19 cellular contexts compared by ENCODE assay signal in the genomic region with DNA sequence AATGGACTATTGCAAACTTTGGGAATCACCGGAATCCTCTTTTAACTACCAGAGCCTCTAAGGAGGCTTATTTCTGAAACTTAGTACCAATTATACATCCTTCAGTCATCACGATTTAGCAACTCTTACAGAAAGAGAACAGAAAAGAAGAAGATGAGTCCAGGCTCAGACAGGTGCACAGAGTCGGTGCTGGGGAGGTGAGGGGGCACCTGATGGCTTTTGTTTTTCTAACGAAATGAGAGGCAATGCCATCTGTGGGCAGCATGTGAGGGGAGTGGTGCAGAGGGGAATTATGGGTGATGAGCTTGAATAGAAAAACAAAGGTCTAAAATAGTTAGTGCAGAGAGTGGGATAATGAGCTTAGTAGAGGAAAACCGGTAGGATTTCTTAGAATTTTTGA.
"Had no signal": no experiment of that assay in that cellular context is flagged by ENCODE, and none has a peak within 500 bp of the region (broad histone marks: within the 10 kb centered on the region; RNA-seq: fewer than 3 reads in every experiment).

No MANE protein-coding gene starts in this region.

- H3K4me3 Mint-ChIP-seq: natural killer cell had no signal

- H2AFZ ChIP-seq: parathyroid adenoma had no signal

- H3K4me1 Mint-ChIP-seq: natural killer cell had no signal

- H3K27ac Mint-ChIP-seq: natural killer cell, progenitor cell of endocrine pancreas had no signal

- H3K27me3 Mint-ChIP-seq: memory B cell had no signal

- H3K9me3 ChIP-seq: right lobe of liver, stomach, thyroid gland, vagina had no signal

- H3K4me3 ChIP-seq: dorsolateral prefrontal cortex, lung, right lobe of liver, stomach, thyroid gland, vagina had no signal

- H3K36me3 Mint-ChIP-seq: memory B cell, natural killer cell had no signal

- H3K27me3 ChIP-seq: right lobe of liver, stomach, thyroid gland, vagina had no signal

- DNase-seq: dorsolateral prefrontal cortex; effector CD4-positive, alpha-beta T cell; head of caudate nucleus; kidney; natural killer cell; right lobe of liver; small intestine; stimulated activated CD4-positive, alpha-beta T cell treated with anti-CD3 and anti-CD28 coated beads, Interleukin-15, amount 100 ng/mL, for 24 hours; stimulated activated CD4-positive, alpha-beta T cell treated with anti-CD3 and anti-CD28 coated beads, Interleukin-2, amount 100 ng/mL, for 48 hours; stimulated activated naive CD4-positive, alpha-beta T cell treated with Interleukin-2 at 50 U/mL for 16 hours; stomach; thyroid gland; trophoblast cell had no signal

- H3K9ac ChIP-seq: parathyroid adenoma had no signal

- H3K79me2 ChIP-seq: parathyroid adenoma had no signal

- H3K4me1 ChIP-seq: parathyroid adenoma, right lobe of liver, stomach, thyroid gland, vagina had no signal

- H3K36me3 ChIP-seq: right lobe of liver, stomach, thyroid gland, vagina had no signal

- ATAC-seq: left lobe of liver, natural killer cell, right lobe of liver had no signal

- H3K27ac ChIP-seq: dorsolateral prefrontal cortex, parathyroid adenoma, right lobe of liver, stomach, thyroid gland, vagina had no signal
